Comparison of ENCODE assay signal across 1 cellular context in genomic region chr22:40332319-40332781, GRCh38.
TF ChIP-seq lines count a peak whose summit lies in the region.

No MANE protein-coding gene starts in this region.

TF ChIP-seq in H1, 55 proteins besides CTCF, POLR2A, EP300 and RAD21:
- no peak for TF ChIP-seq CHD1 (IDR thresholded peaks at IDR 0.05; ENCODE audit: low read depth, low read length)
- no peak for TF ChIP-seq MAX (IDR thresholded peaks at IDR 0.05)
- no peak for TF ChIP-seq ASH2L (IDR thresholded peaks at IDR 0.05; ENCODE audit: low read length)
- no peak for TF ChIP-seq HDAC2 (IDR thresholded peaks at IDR 0.05; ENCODE audit: borderline replicate concordance in 1 of 2, low read depth in 2 of 2, low read length in 2 of 2)
- TF ChIP-seq CHD2 (IDR thresholded peaks at IDR 0.05; ENCODE audit: low read length) = no peak
- no peak for TF ChIP-seq ZNF274 (IDR thresholded peaks at IDR 0.05; ENCODE audit: borderline replicate concordance, extremely low read depth, low read length)
- no peak for TF ChIP-seq ATF2 (IDR thresholded peaks at IDR 0.05; ENCODE audit: low read length)
- no peak for TF ChIP-seq YY1 (IDR thresholded peaks at IDR 0.05; ENCODE audit: low read depth, low read length)
- TF ChIP-seq RXRA (IDR thresholded peaks at IDR 0.05; ENCODE audit: insufficient read depth, low read depth, low read length) = no peak
- TF ChIP-seq POU5F1 (IDR thresholded peaks at IDR 0.05; ENCODE audit: low read depth, low read length) = no peak
- TF ChIP-seq CEBPB (IDR thresholded peaks at IDR 0.05; ENCODE audit: low read depth, low read length) = no peak
- TF ChIP-seq SRF (IDR thresholded peaks at IDR 0.05; ENCODE audit: low read depth, low read length) = no peak
- no peak for TF ChIP-seq CTBP2 (IDR thresholded peaks at IDR 0.05; ENCODE audit: borderline replicate concordance, insufficient read depth, insufficient read length, low read length)
- no peak for TF ChIP-seq RFX5 (IDR thresholded peaks at IDR 0.05; ENCODE audit: borderline replicate concordance, low read depth, low read length)
- TF ChIP-seq TEAD4 (IDR thresholded peaks at IDR 0.05; ENCODE audit: low read depth, low read length) = no peak
- no peak for TF ChIP-seq KDM5A (IDR thresholded peaks at IDR 0.05; ENCODE audit: low read length)
- no peak for TF ChIP-seq SP4 (IDR thresholded peaks at IDR 0.05; ENCODE audit: low read length)
- TF ChIP-seq PHF8 (conservative IDR thresholded peaks at IDR 0.05; ENCODE audit: low read depth, low read length) = no peak
- TF ChIP-seq GTF2F1 (IDR thresholded peaks at IDR 0.05; ENCODE audit: borderline replicate concordance, low read depth, low read length) = no peak
TF ChIP-seq in H1: peak in this region for 0.
